In genomic region chr3:195286115-195286872, GRCh38 we compare ENCODE assay signal across 15 cellular contexts. TPM values are rescaled to one million over a fixed set of nuclear protein-coding genes. Genes with fewer than 3 reads are reported as not detected.
DNase-seq lines count a peak whose midpoint lies in the region; ATAC-seq, FAIRE-seq and TF ChIP-seq lines count a peak whose summit lies in the region.
"Had no signal": no experiment of that assay in that cellular context is flagged by ENCODE, and none has a peak within 500 bp of the region (broad histone marks: within the 10 kb centered on the region; RNA-seq: fewer than 3 reads in every experiment).

No MANE protein-coding gene starts in this region.

- ATAC-seq in natural killer cell (no peak), WTC11 (no peak)
- ATAC-seq: GM12878, left lobe of liver, psoas muscle had no signal

- CTCF ChIA-PET in endothelial cell of umbilical vein (lab: Charles Lee) (interaction anchor here (1.2 to 2.8 kb wide), 6 partner anchors 11 to 26 kb away, joined by 3 to 17 read pairs (median 6); partner anchors contain the start of gene XXYLT1), WTC11 (lab: Charles Lee) (interaction anchor here (1.7 kb wide), 2 partner anchors 15 kb away, joined by 4 read pairs; partner anchors contain the start of gene XXYLT1)

- H3K36me3 ChIP-seq in SJSA1: peaks cover 37% of the 10 kb centered on the region
- H3K36me3 ChIP-seq in endothelial cell of umbilical vein (ENCODE audit: control insufficient read depth in 2 of 2, extremely low read depth in 1 of 2, insufficient read depth in 2 of 2, low read length in 2 of 2): peaks cover 3% of the 10 kb centered on the region in 2 experiments

- no peak overlapping the region for H3K4me3 Mint-ChIP-seq in osteocyte (ENCODE audit: unreplicated experiment)
- H3K4me3 Mint-ChIP-seq in natural killer cell: no peak overlapping the region
- no peak overlapping the region for H3K4me3 Mint-ChIP-seq in WTC11

- H3K4me1 ChIP-seq in SJSA1 (replicated peaks): peaks cover 18% of the 10 kb centered on the region
- peaks cover 15% of the 10 kb centered on the region for H3K4me1 ChIP-seq in endothelial cell of umbilical vein (ENCODE audit: control insufficient read depth, extremely low read depth, insufficient read depth, low read length)
- H3K4me1 ChIP-seq: psoas muscle, testis had no signal

- H3K27me3 Mint-ChIP-seq in osteocyte (ENCODE audit: unreplicated experiment) (no peaks in the 10 kb centered on the region), natural killer cell (ENCODE audit: low read depth in 2 of 2) (no peaks in the 10 kb centered on the region), WTC11 (ENCODE audit: low read depth) (no peaks in the 10 kb centered on the region)

- TF ChIP-seq CTCF in endothelial cell of umbilical vein (IDR thresholded peaks at IDR 0.05; ENCODE audit: extremely low read depth in 1 of 2, insufficient read depth in 1 of 2, low read depth in 1 of 2, low read length in 2 of 2) (no peak), osteocyte (IDR thresholded peaks at IDR 0.05) (no peak), natural killer cell (IDR thresholded peaks at IDR 0.05) (no peak), WTC11 (IDR thresholded peaks at IDR 0.05) (no peak)

- H3K4me3 ChIP-seq in SJSA1: no peak overlapping the region
- H3K4me3 ChIP-seq in endothelial cell of umbilical vein (replicated peaks in 1 of 3; ENCODE audit: insufficient read depth in 1 of 3, low read depth in 1 of 3, low read length in 3 of 3): no peak overlapping the region
- H3K4me3 ChIP-seq: GM12878, psoas muscle, testis had no signal

- dilution Hi-C loops in endothelial cell of umbilical vein (cut with MboI; ENCODE audit: extremely low pct_ligation_motif_present, low sequenced_read_pairs): no loop called here

- H3K27ac Mint-ChIP-seq in osteocyte (ENCODE audit: unreplicated experiment): peak overlapping the region; percentile 58
- H3K27ac Mint-ChIP-seq in natural killer cell: no peak overlapping the region
- H3K27ac Mint-ChIP-seq in WTC11: no peak overlapping the region

- peaks cover 30% of the 10 kb centered on the region for H3K36me3 Mint-ChIP-seq in osteocyte (ENCODE audit: unreplicated experiment)
- peaks cover 6% of the 10 kb centered on the region for H3K36me3 Mint-ChIP-seq in natural killer cell
- peaks cover 18% of the 10 kb centered on the region for H3K36me3 Mint-ChIP-seq in WTC11

- POLR2A ChIA-PET in endothelial cell of umbilical vein (lab: Charles Lee): interaction anchor here (0.5 to 0.6 kb wide), 2 partner anchors 221 to 629 kb away, joined by 3 read pairs; no protein-coding TSS in a partner anchor
- POLR2A ChIA-PET in WTC11 (lab: Charles Lee): no interaction called here

- H3K27me3 ChIP-seq in SJSA1 (replicated peaks): no peaks in the 10 kb centered on the region
- H3K27me3 ChIP-seq in endothelial cell of umbilical vein (ENCODE audit: control insufficient read depth in 2 of 2, insufficient read depth in 2 of 2, low read length in 2 of 2): no peaks in the 10 kb centered on the region
- H3K27me3 ChIP-seq: testis had no signal

- H3K79me2 ChIP-seq in endothelial cell of umbilical vein (ENCODE audit: control insufficient read depth, insufficient read depth, low read length): no peaks in the 10 kb centered on the region

- FAIRE-seq in H54 (lab: Jason Lieb, UNC) (peak; percentile 94), endothelial cell of umbilical vein (lab: Jason Lieb, UNC) (peak; percentile 60)
- FAIRE-seq: GM12878 had no signal

- peak overlapping the region; percentile 47 for H3K27ac ChIP-seq in SJSA1
- H3K27ac ChIP-seq in endothelial cell of umbilical vein (ENCODE audit: insufficient read depth, low read depth, low read length): peak overlapping the region; percentile 35
- H3K27ac ChIP-seq: psoas muscle, testis had no signal

- H3K9me1 ChIP-seq in endothelial cell of umbilical vein (replicated peaks; ENCODE audit: control insufficient read depth, extremely low read depth, insufficient read depth, low read length): no peaks in the 10 kb centered on the region

- no peaks in the 10 kb centered on the region for H4K20me1 ChIP-seq in endothelial cell of umbilical vein (replicated peaks; ENCODE audit: control insufficient read depth, extremely low read depth, insufficient read depth, low read length)

- H3K4me1 Mint-ChIP-seq in osteocyte (ENCODE audit: unreplicated experiment) (peaks cover 17% of the 10 kb centered on the region), natural killer cell (no peaks in the 10 kb centered on the region), WTC11 (no peaks in the 10 kb centered on the region)

- TF ChIP-seq POLR2A in H54 (IDR thresholded peaks at IDR 0.05; ENCODE audit: low read depth, low read length): no peak
- TF ChIP-seq POLR2A in endothelial cell of umbilical vein (IDR thresholded peaks at IDR 0.05; ENCODE audit: low read depth, low read length): no peak

- DNase-seq in H54 (ENCODE audit: insufficient read length, low spot score) (no peak), SJSA1 (ENCODE audit: low read depth in 1 of 2, low spot score in 2 of 2) (peak in 1 of 2 experiments; percentile 35), endothelial cell of umbilical vein (ENCODE audit: low read depth, low spot score) (peak; percentile 53), osteocyte (ENCODE audit: extremely low spot score, unreplicated experiment) (no peak), natural killer cell (no peak), WTC11 (ENCODE audit: low spot score) (no peak), HUDEP-2 (lab: John Stamatoyannopoulos, UW; ENCODE audit: unreplicated experiment in 76 of 76) (no peak), occipital lobe (lab: John Stamatoyannopoulos, UW) (no peak)
- DNase-seq: activated gamma-delta T cell, C1 segment of cervical spinal cord, psoas muscle, SIG-M5, testis had no signal

- H3K9me3 ChIP-seq in SJSA1 (replicated peaks): no peaks in the 10 kb centered on the region
- H3K9me3 ChIP-seq in endothelial cell of umbilical vein (replicated peaks; ENCODE audit: control insufficient read depth, insufficient read depth, low read length): no peaks in the 10 kb centered on the region
- H3K9me3 ChIP-seq: psoas muscle, testis had no signal

- no peaks in the 10 kb centered on the region for H3K9me3 Mint-ChIP-seq in osteocyte (ENCODE audit: unreplicated experiment)
- no peaks in the 10 kb centered on the region for H3K9me3 Mint-ChIP-seq in natural killer cell
- no peaks in the 10 kb centered on the region for H3K9me3 Mint-ChIP-seq in WTC11

- peak overlapping the region; percentile 38 for H2AFZ ChIP-seq in endothelial cell of umbilical vein (ENCODE audit: low read depth, low read length)

- peak overlapping the region; percentile 72 for H3K4me2 ChIP-seq in endothelial cell of umbilical vein (ENCODE audit: insufficient read depth, low read length)

- no TSS peak for BruUV-seq in endothelial cell of umbilical vein (replicated peaks; lab: Mats Ljungman, UMichigan)

- no peak overlapping the region for H3K9ac ChIP-seq in endothelial cell of umbilical vein (replicated peaks; ENCODE audit: extremely low read depth, insufficient read depth, low read length)

- intact Hi-C loops in endothelial cell of umbilical vein (cut with micrococcal nuclease): loop anchor here (2.0 kb wide), 1 partner anchor 27 kb away; no protein-coding TSS in a partner anchor
- intact Hi-C loops in natural killer cell (cut with micrococcal nuclease): no loop called here

TF ChIP-seq in endothelial cell of umbilical vein, 7 proteins besides CTCF, POLR2A, EP300 and RAD21:
- peak; percentile 53 for TF ChIP-seq JUN (IDR thresholded peaks at IDR 0.05; ENCODE audit: borderline replicate concordance, insufficient read depth, insufficient read length, low read depth)
- TF ChIP-seq FOS (IDR thresholded peaks at IDR 0.05; ENCODE audit: borderline replicate concordance, insufficient read depth, low read length): peak; percentile 37
- TF ChIP-seq EZH2 (IDR thresholded peaks at IDR 0.05; ENCODE audit: borderline replicate concordance, low read depth, low read length, severe bottlenecking): no peak

TF ChIP-seq in WTC11, 78 proteins besides CTCF, POLR2A, EP300 and RAD21 (continues in another document):
- TF ChIP-seq TEAD1 (CRISPR knock-in tag; IDR thresholded peaks at IDR 0.05) (no peak), ZNF425 (CRISPR knock-in tag; conservative IDR thresholded peaks at IDR 0.05) (no peak)

RNA-seq across cellular contexts. Expression of gene XXYLT1, which starts 15.3 kb away (rescaled TPM):
- total RNA-seq in SJSA1 (2014; rRNA removed; shearing (Covaris generic)): 27.2 and 44.4 TPM in 2 replicates
- 58.6 and 78.1 TPM in 2 replicates for total RNA-seq in endothelial cell of umbilical vein
- 54.4 and 60.4 TPM in 2 replicates for polyA plus RNA-seq in endothelial cell of umbilical vein
- polyA plus RNA-seq in endothelial cell of umbilical vein (2011; cell fraction: cytosol; rRNA removed): 60.0 and 66.8 TPM in 2 replicates
- polyA plus RNA-seq in endothelial cell of umbilical vein (2011; cell fraction: nucleus; rRNA removed): 67.9 and 73.2 TPM in 2 replicates
- 30.5 and 45.2 TPM in 2 replicates for polyA plus RNA-seq in endothelial cell of umbilical vein (2012)
- polyA minus RNA-seq in endothelial cell of umbilical vein: 50.5 and 51.7 TPM in 2 replicates
- 21.5 TPM for polyA minus RNA-seq in endothelial cell of umbilical vein (2011; cell fraction: cytosol; rRNA and poly(A)+ RNA removed)
- 33.1 and 41.5 TPM in 2 replicates for polyA minus RNA-seq in endothelial cell of umbilical vein (2011; cell fraction: nucleus; rRNA and poly(A)+ RNA removed)
- total RNA-seq in osteocyte: 35.1 and 35.8 TPM in 2 replicates
- 10 to 100 TPM in 2 of 3 donors, 1 to 10 TPM in 1; 8.7 to 13.6 (median 10.2) TPM for total RNA-seq in natural killer cell
- total RNA-seq in WTC11 (2021): 21.4 to 23.4 TPM (median 22.5 TPM) in 3 replicates
- 24.2 TPM for total RNA-seq in occipital lobe
